10 cellular contexts compared by ENCODE assay signal in the genomic region with DNA sequence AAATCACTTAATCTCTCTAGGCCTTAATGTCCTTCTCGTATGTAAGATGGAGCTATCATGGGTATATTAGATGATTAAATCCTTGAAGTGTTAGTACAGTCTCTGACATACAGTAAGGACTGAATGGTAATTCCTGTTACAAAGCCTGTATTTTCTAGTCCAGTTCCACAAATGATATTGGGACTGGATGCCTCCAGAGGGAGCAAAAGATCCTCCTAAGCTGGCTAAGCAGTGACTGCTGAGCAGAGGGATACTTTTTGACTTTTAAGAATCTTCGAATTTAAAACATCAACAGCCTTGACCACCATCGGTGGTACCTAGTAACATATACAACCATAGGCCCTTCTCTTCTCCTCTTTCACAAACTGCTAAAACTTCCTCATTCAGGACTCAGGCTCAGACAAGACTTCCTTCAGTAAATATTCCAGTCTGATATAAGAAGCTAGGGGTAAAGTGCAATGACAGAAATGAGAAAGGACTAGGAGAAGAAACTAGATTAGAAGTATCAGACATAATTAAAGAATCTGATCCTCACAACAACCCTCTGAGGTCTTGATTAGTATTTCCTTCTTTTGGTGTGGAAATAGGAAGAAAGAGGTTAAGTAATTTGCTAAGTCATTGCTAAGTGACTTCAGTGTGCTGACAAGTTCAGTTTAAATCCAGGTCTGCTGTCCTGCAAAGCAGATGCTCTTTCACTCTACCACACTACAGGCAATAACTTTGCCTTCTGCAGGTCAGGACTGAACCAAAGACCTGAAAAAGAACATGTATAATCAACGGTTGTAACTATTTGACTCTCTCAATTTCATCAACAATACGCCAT. TPM values are rescaled to one million over a fixed set of nuclear protein-coding genes. Genes with fewer than 3 reads are reported as not detected.
A peak's percentile ranks its signal among the peaks of the same experiment; 100 is the strongest.
DNase-seq lines count a peak whose midpoint lies in the region; ATAC-seq and TF ChIP-seq lines count a peak whose summit lies in the region.
"Had no signal": no experiment of that assay in that cellular context is flagged by ENCODE, and none has a peak within 500 bp of the region (broad histone marks: within the 10 kb centered on the region; RNA-seq: fewer than 3 reads in every experiment).

No MANE protein-coding gene starts in this region.

- DNase-seq in AG09319 (ENCODE audit: extremely low read depth, low read depth), result no peak
- DNase-seq in GM03348 (ENCODE audit: low spot score), result peak; percentile 23
- DNase-seq in activated T-helper 1 cell treated with anti-CD3 and anti-CD28 coated beads, Interleukin-12 subunit alpha, Interleukin-12 subunit beta, Interleukin-2, Interleukin-4 antibody, amounts not matched to agents 30 ng/mL and 10 ng/mL and 1 ng/mL, durations not matched to agents 14 hours and 24 hours and 36 hours (ENCODE audit: low spot score), result no peak
- no peak for DNase-seq in left colon
- no peak for DNase-seq in caudate nucleus (lab: John Stamatoyannopoulos, UW)
- DNase-seq in 8988T, result no peak
- DNase-seq in NCI-H2081 (lab: John Stamatoyannopoulos, UW), result no peak
- DNase-seq: activated CD4-positive, alpha-beta T cell treated with anti-CD3 and anti-CD28 coated beads for 48 hours; NCI-H510A had no signal

- H3K27ac ChIP-seq in caudate nucleus (ENCODE audit: low read depth, low read length), result no peak overlapping the region

- TF ChIP-seq CTCF in AG09319 (IDR thresholded peaks at IDR 0.05; ENCODE audit: low read depth, low read length), result peak; percentile 34

- no peaks in the 10 kb centered on the region for H3K9me3 Mint-ChIP-seq in activated T-helper 1 cell treated with anti-CD3 and anti-CD28 coated beads, Interleukin-12 subunit alpha, Interleukin-12 subunit beta, Interleukin-2, Interleukin-4 antibody, amounts not matched to agents 30 ng/mL and 10 ng/mL and 1 ng/mL, durations not matched to agents 14 hours and 24 hours and 36 hours

- H3K36me3 Mint-ChIP-seq in activated T-helper 1 cell treated with anti-CD3 and anti-CD28 coated beads, Interleukin-12 subunit alpha, Interleukin-12 subunit beta, Interleukin-2, Interleukin-4 antibody, amounts not matched to agents 30 ng/mL and 10 ng/mL and 1 ng/mL, durations not matched to agents 14 hours and 24 hours and 36 hours (ENCODE audit: low read depth), result peaks cover 50% of the 10 kb centered on the region

- H3K4me3 Mint-ChIP-seq in activated T-helper 1 cell treated with anti-CD3 and anti-CD28 coated beads, Interleukin-12 subunit alpha, Interleukin-12 subunit beta, Interleukin-2, Interleukin-4 antibody, amounts not matched to agents 30 ng/mL and 10 ng/mL and 1 ng/mL, durations not matched to agents 14 hours and 24 hours and 36 hours, result no peak overlapping the region

- no peaks in the 10 kb centered on the region for H3K27me3 Mint-ChIP-seq in activated T-helper 1 cell treated with anti-CD3 and anti-CD28 coated beads, Interleukin-12 subunit alpha, Interleukin-12 subunit beta, Interleukin-2, Interleukin-4 antibody, amounts not matched to agents 30 ng/mL and 10 ng/mL and 1 ng/mL, durations not matched to agents 14 hours and 24 hours and 36 hours (ENCODE audit: insufficient read depth)

- ATAC-seq in left colon (peak; percentile 77), HG03097 (IDR thresholded peaks at IDR 0.05; ENCODE audit: low FRiP score, unreplicated experiment) (no peak)

- intact Hi-C loops in activated T-helper 1 cell treated with anti-CD3 and anti-CD28 coated beads, Interleukin-12 subunit alpha, Interleukin-12 subunit beta, Interleukin-2, Interleukin-4 antibody, amounts not matched to agents 30 ng/mL and 10 ng/mL and 1 ng/mL, durations not matched to agents 14 hours and 24 hours and 36 hours (cut with micrococcal nuclease), result no loop called here
- intact Hi-C loops in left colon (cut with DNase I, micrococcal nuclease), result no loop called here

- H3K4me1 Mint-ChIP-seq in activated T-helper 1 cell treated with anti-CD3 and anti-CD28 coated beads, Interleukin-12 subunit alpha, Interleukin-12 subunit beta, Interleukin-2, Interleukin-4 antibody, amounts not matched to agents 30 ng/mL and 10 ng/mL and 1 ng/mL, durations not matched to agents 14 hours and 24 hours and 36 hours (ENCODE audit: low read depth), result peaks cover 40% of the 10 kb centered on the region

- peak overlapping the region; percentile 67 for H3K27ac Mint-ChIP-seq in activated T-helper 1 cell treated with anti-CD3 and anti-CD28 coated beads, Interleukin-12 subunit alpha, Interleukin-12 subunit beta, Interleukin-2, Interleukin-4 antibody, amounts not matched to agents 30 ng/mL and 10 ng/mL and 1 ng/mL, durations not matched to agents 14 hours and 24 hours and 36 hours

RNA-seq across cellular contexts. Expression of a gene that starts 13.9 kb away (rescaled TPM):
- total RNA-seq in activated T-helper 1 cell treated with anti-CD3 and anti-CD28 coated beads, Interleukin-12 subunit alpha, Interleukin-12 subunit beta, Interleukin-2, Interleukin-4 antibody, amounts not matched to agents 30 ng/mL and 10 ng/mL and 1 ng/mL, durations not matched to agents 14 hours and 24 hours and 36 hours, result 47.5 and 52.3 TPM in 2 replicates
- 10 to 100 TPM; 52.7 to 69.3 TPM for total RNA-seq in left colon
